Comparison of ENCODE assay signal across 22 cellular contexts in the genomic region with DNA sequence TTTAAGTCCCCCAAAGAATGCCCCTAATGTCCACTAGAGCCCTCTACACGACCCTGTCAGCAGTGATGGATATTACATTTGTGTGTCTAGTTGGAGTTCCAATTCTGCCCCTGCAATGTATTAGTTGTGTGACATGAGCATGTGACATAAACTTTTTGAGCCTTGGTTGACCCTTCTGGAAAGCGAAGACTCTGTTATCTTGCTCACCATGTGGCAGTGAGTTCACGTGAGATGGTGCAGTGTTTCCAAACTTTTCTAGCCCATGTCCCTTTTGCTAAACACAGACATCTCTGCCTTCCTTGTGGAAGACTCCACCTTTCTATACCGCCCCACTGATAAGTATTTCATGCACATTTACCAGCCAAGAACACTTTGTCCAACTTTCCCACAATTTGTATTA.
"Had no signal": no experiment of that assay in that cellular context is flagged by ENCODE, and none has a peak within 500 bp of the region (broad histone marks: within the 10 kb centered on the region; RNA-seq: fewer than 3 reads in every experiment).

No MANE protein-coding gene starts in this region.

- H3K36me3 ChIP-seq: SJSA1 had no signal

- H3K4me2 ChIP-seq: KMS-11 had no signal

- H3K4me3 ChIP-seq: SJSA1, SK-N-MC had no signal

- H3K9me3 ChIP-seq: SJSA1 had no signal

- DNase-seq: IMR-90, Kasumi-1, MM.1S, NCI-H1092 treated with DMSO at 0.1 percent for 48 hours, NCI-H1436, NCI-H187, NCI-H2029, NCI-H2081 treated with DMSO at 0.1 percent for 48 hours, NCI-H2171, NCI-H226, NCI-H446, NCI-H510A, NCI-H524 treated with DMSO at 0.1 percent for 48 hours, NCI-H69, NCI-H774, Right ventricle myocardium superior, RPMI8226, SIG-M5 had no signal

- H3K27ac ChIP-seq: KMS-11, SJSA1, SK-N-MC had no signal

- ATAC-seq: HepG2 had no signal

- H3K27me3 ChIP-seq: SJSA1 had no signal

- H3K4me1 ChIP-seq: SJSA1 had no signal
